In the genomic region with DNA sequence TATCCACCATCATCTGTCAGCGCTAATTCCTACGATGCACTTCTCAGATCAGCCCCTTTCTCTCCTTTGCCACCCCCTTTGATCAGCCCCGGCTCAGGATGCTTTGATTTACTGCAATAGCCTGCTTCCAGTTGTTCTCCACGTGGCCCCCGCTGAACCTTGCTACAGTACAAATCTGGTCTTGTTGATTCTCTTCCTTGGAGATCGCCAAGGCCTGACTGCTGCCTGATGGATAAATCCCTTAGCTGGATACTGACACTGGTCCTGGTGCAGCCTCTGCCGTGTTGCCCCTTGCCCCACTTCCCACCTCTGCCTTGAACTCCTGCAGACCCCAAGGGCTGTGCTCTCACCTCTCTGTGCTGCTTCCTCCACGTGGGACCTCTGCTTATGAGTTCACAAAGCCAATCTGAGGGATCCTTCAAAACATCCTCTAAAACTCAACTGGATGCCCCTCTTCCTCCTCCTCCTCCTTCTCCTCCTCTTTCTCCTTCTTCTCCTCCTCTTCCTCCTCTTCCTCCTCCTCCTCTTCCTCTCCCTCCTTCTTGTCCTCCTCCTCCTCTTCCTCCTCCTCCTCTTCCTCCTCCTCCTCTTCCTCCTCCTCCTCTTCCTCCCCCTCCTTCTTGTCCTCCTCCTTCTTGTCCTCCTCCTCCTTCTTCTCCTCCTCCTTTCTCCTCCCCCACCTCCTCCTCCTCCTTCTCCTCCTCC, we compare ENCODE assay signal across 23 cellular contexts.
"Had no signal": no experiment of that assay in that cellular context is flagged by ENCODE, and none has a peak within 500 bp of the region (broad histone marks: within the 10 kb centered on the region; RNA-seq: fewer than 3 reads in every experiment).

No MANE protein-coding gene starts in this region.

- H3K27ac ChIP-seq: ascending aorta, gastroesophageal sphincter, heart left ventricle, spleen, suprapubic skin, transverse colon, uterus, VCaP had no signal

- H3K9me3 Mint-ChIP-seq: mesothelial cell of epicardium; T-helper 1 cell treated with Interleukin-12 subunit alpha and Interleukin-12 subunit beta and Interleukin-4 antibody, amounts not matched to agents 30 μg/mL and 1 μg/mL, for 36 hours had no signal

- H3K4me3 ChIP-seq: ascending aorta, gastroesophageal sphincter, heart left ventricle, lung, spleen, suprapubic skin, transverse colon, uterus had no signal

- DNase-seq: activated CD4-positive, alpha-beta T cell treated with anti-CD3 and anti-CD28 coated beads for 1 hour; activated CD4-positive, alpha-beta T cell treated with anti-CD3 and anti-CD28 coated beads, Interleukin-2, amount 50 U/mL, for 48 hours; activated CD8-positive, alpha-beta memory T cell treated with anti-CD3 and anti-CD28 coated beads, Interleukin-2, amount 10 ng/mL, durations not matched to agents 7 days and 5 days; activated naive CD4-positive, alpha-beta T cell; cerebellar nuclear complex; cortex of kidney; effector CD4-positive, alpha-beta T cell; heart left ventricle; kidney; nucleus accumbens; spleen; stimulated activated naive CD4-positive, alpha-beta T cell treated with Interleukin-2 at 50 U/mL for 16 hours; transverse colon; uterus had no signal

- H3K27me3 ChIP-seq: ascending aorta, uterus had no signal

- H3K4me3 Mint-ChIP-seq: activated CD8-positive, alpha-beta memory T cell treated with anti-CD3 and anti-CD28 coated beads, Interleukin-2, amount 10 ng/mL, durations not matched to agents 7 days and 5 days; mesothelial cell of epicardium; nephron; T-helper 1 cell treated with Interleukin-12 subunit alpha and Interleukin-12 subunit beta and Interleukin-4 antibody, amounts not matched to agents 30 μg/mL and 1 μg/mL, for 36 hours had no signal

- H3K36me3 ChIP-seq: ascending aorta, gastroesophageal sphincter, heart left ventricle, spleen, suprapubic skin, transverse colon, uterus had no signal

- H3K4me1 Mint-ChIP-seq: mesothelial cell of epicardium, nephron had no signal

- H3K4me1 ChIP-seq: ascending aorta, gastroesophageal sphincter, spleen, suprapubic skin, transverse colon, uterus had no signal

- H3K27ac Mint-ChIP-seq: activated CD8-positive, alpha-beta memory T cell treated with anti-CD3 and anti-CD28 coated beads, Interleukin-2, amount 10 ng/mL, durations not matched to agents 7 days and 5 days; mesothelial cell of epicardium; nephron; T-helper 1 cell treated with Interleukin-12 subunit alpha and Interleukin-12 subunit beta and Interleukin-4 antibody, amounts not matched to agents 30 μg/mL and 1 μg/mL, for 36 hours had no signal

- H3K9me3 ChIP-seq: ascending aorta, gastroesophageal sphincter, heart left ventricle, spleen, suprapubic skin, transverse colon, uterus had no signal

- ATAC-seq: gastroesophageal sphincter, heart left ventricle, left lobe of liver had no signal
